In the genomic region with DNA sequence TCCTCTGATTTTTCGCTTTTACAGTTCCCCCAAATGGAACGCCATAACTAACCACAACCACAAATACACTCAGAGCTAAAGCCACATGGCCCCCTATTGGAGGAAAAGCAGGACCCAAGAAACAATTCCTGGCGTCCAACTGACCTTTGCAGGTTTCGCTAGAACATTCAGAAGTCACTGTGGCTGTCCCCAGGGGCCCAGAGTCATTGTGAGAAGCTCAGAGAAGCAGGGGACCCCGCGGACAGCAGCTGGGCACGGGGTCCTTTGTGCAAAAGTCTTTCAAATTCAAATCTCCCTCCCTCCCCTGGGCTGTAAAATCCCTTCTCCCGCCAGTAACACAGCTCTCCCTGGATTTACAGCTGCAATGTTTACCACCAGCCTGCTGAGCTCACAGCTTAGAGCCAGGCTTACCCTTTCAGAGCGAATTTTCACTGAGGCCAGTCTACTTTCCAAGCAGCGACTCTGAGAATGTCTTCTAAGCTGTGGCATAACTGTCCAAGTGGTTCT, we compare ENCODE assay signal across 22 cellular contexts.
A peak's percentile ranks its signal among the peaks of the same experiment; 100 is the strongest.
DNase-seq lines count a peak whose midpoint lies in the region; ATAC-seq and TF ChIP-seq lines count a peak whose summit lies in the region.
"Had no signal": no experiment of that assay in that cellular context is flagged by ENCODE, and none has a peak within 500 bp of the region (broad histone marks: within the 10 kb centered on the region; RNA-seq: fewer than 3 reads in every experiment).

No MANE protein-coding gene starts in this region.

- ATAC-seq in left ventricle myocardium superior: no peak
- ATAC-seq: effector memory CD8-positive, alpha-beta T cell; natural killer cell had no signal

- no peak overlapping the region for H4K91ac ChIP-seq in neuronal stem cell (ENCODE audit: low read depth, low read length, poor library complexity)

- no peak overlapping the region for H2BK12ac ChIP-seq in neuronal stem cell (ENCODE audit: low read length)

- no peak overlapping the region for H2AK5ac ChIP-seq in neuronal stem cell (ENCODE audit: low read depth, low read length)

- intact Hi-C loops in colonic mucosa (cut with DNase I) (no loop called here), left ventricle myocardium superior (cut with micrococcal nuclease) (no loop called here)

- no peak for TF ChIP-seq CTCF in colonic mucosa (IDR thresholded peaks at IDR 0.05)

- H3K27me3 ChIP-seq in HUES64 (ENCODE audit: insufficient read depth, low read length) (no peaks in the 10 kb centered on the region), neuronal stem cell (ENCODE audit: control insufficient read depth in 3 of 3, insufficient read depth in 3 of 3, low read depth in 1 of 3, low read length in 3 of 3) (no peaks in the 10 kb centered on the region), colonic mucosa (no peaks in the 10 kb centered on the region)
- H3K27me3 ChIP-seq: MG63, tibial nerve had no signal

- 3% methylated on average over 10 of the region's 10 CpGs for WGBS in HUES64
- no CpG with 5 or more reads among the region's 10 CpGs for WGBS in neuronal stem cell (ENCODE audit: extremely low coverage in 2 of 2, insufficient read length in 2 of 2, insufficient replicate concordance in 1 of 2), 2 donors

- peak overlapping the region; percentile 33 for H3K4me2 ChIP-seq in neuronal stem cell (ENCODE audit: insufficient read depth, low read length, poor library complexity, severe bottlenecking)

- peak overlapping the region; percentile 33; the same call in 1 of the 2 replicates for H3K9ac ChIP-seq in ES-I3 (ENCODE audit: low read depth, low read length)
- H3K9ac ChIP-seq in HUES64 (ENCODE audit: low read depth, low read length): peak overlapping the region; percentile 15; the same call in 1 of the 2 replicates
- no peak overlapping the region for H3K9ac ChIP-seq in neuronal stem cell (ENCODE audit: low read depth, low read length, poor library complexity)
- H3K9ac ChIP-seq in colonic mucosa (ENCODE audit: low read depth in 2 of 2, low read length in 2 of 2): no peak overlapping the region

- no peak overlapping the region for H2BK5ac ChIP-seq in neuronal stem cell (ENCODE audit: low read length)

- no peak overlapping the region for H3K14ac ChIP-seq in neuronal stem cell (ENCODE audit: low read length)

- H3K23ac ChIP-seq in neuronal stem cell (ENCODE audit: low read depth, low read length, poor library complexity): no peak overlapping the region

- H3K36me3 ChIP-seq in ES-I3 (ENCODE audit: insufficient read depth, low read length): no peaks in the 10 kb centered on the region
- H3K36me3 ChIP-seq in HUES64 (ENCODE audit: insufficient read depth, low read length): no peaks in the 10 kb centered on the region
- H3K36me3 ChIP-seq in neuronal stem cell (replicated peaks in 1 of 2; ENCODE audit: control insufficient read depth in 2 of 2, insufficient read depth in 2 of 2, low read length in 2 of 2): no peaks in the 10 kb centered on the region
- H3K36me3 ChIP-seq in colonic mucosa: no peaks in the 10 kb centered on the region
- H3K36me3 ChIP-seq: MG63, tibial nerve had no signal

- no peak overlapping the region for H4K8ac ChIP-seq in neuronal stem cell (ENCODE audit: low read depth, low read length)

- no peak overlapping the region for H2BK15ac ChIP-seq in neuronal stem cell (ENCODE audit: low read length)

- no peaks in the 10 kb centered on the region for H3K79me1 ChIP-seq in neuronal stem cell (ENCODE audit: low read depth, low read length)

- H3K27ac ChIP-seq in HUES64 (ENCODE audit: low read depth, low read length) (peak overlapping the region; percentile 72; the same call in 1 of the 2 replicates), neuronal stem cell (replicated peaks; ENCODE audit: low read length) (peak overlapping the region; percentile 87), colonic mucosa (no peak overlapping the region)
- H3K27ac ChIP-seq: tibial nerve had no signal

- H3K4me1 ChIP-seq in ES-I3 (ENCODE audit: insufficient read depth, low read length) (no peaks in the 10 kb centered on the region), HUES64 (ENCODE audit: insufficient read depth, low read length) (peaks cover 6% of the 10 kb centered on the region; the same call in 1 of the 2 replicates), neuronal stem cell (ENCODE audit: control insufficient read depth in 2 of 2, insufficient read depth in 1 of 2, low read depth in 1 of 2, low read length in 2 of 2) (peaks cover 9 to 10% of the 10 kb centered on the region in 2 donors), colonic mucosa (no peaks in the 10 kb centered on the region)
- H3K4me1 ChIP-seq: tibial nerve had no signal

- H2BK120ac ChIP-seq in neuronal stem cell (ENCODE audit: low read depth, low read length): no peak overlapping the region

- peaks cover 5% of the 10 kb centered on the region for H3K9me3 ChIP-seq in ES-I3 (ENCODE audit: control insufficient read depth, insufficient read depth, low read length)
- 0 out of 2 replicates have a peak, but pooled peaks cover 2% of the 10 kb centered on the region for H3K9me3 ChIP-seq in HUES64 (ENCODE audit: insufficient read depth, low read depth, low read length)
- no peaks in the 10 kb centered on the region for H3K9me3 ChIP-seq in neuronal stem cell (replicated peaks in 1 of 2; ENCODE audit: control insufficient read depth in 2 of 2, insufficient read depth in 1 of 2, low read depth in 1 of 2, low read length in 2 of 2)
- H3K9me3 ChIP-seq in colonic mucosa: no peaks in the 10 kb centered on the region
- H3K9me3 ChIP-seq: MG63 had no signal

- no peak overlapping the region for H3K4me3 ChIP-seq in HUES64 (ENCODE audit: low read length)
- H3K4me3 ChIP-seq in neuronal stem cell (ENCODE audit: low read length in 2 of 2): no peak overlapping the region
- H3K4me3 ChIP-seq in colonic mucosa: no peak overlapping the region
- H3K4me3 ChIP-seq: MG63, tibial nerve had no signal

- peak overlapping the region; percentile 88 for H2AFZ ChIP-seq in neuronal stem cell (ENCODE audit: low read length)

- H3K18ac ChIP-seq in neuronal stem cell (ENCODE audit: low read length): no peak overlapping the region

- H3K4ac ChIP-seq in neuronal stem cell (ENCODE audit: low read length): no peak overlapping the region

- DNase-seq in ecto neural progenitor cell (ENCODE audit: low spot score) (peak; percentile 80), neuronal stem cell (ENCODE audit: low spot score) (peak; percentile 56), colonic mucosa (no peak), left ventricle myocardium superior (no peak), HuH-7.5 (ENCODE audit: low spot score) (no peak), ureter (ENCODE audit: low spot score) (no peak)
- DNase-seq: activated CD4-positive, alpha-beta T cell treated with anti-CD3 and anti-CD28 coated beads, Interleukin-2, amount 50 U/mL, for 1 hour; activated naive CD4-positive, alpha-beta T cell; amygdala; CD8-positive, alpha-beta memory T cell; DMS79; effector memory CD8-positive, alpha-beta T cell; kidney glomerular epithelial cell; MG63; natural killer cell; NCI-H187 treated with DMSO at 0.1 percent for 48 hours; NCI-H446 treated with DMSO at 0.1 percent for 48 hours; Right ventricle myocardium superior; stimulated activated naive CD4-positive, alpha-beta T cell treated with Interleukin-2 at 50 U/mL for 16 hours had no signal

Comparison
In these comparisons a context has a peak if more than half of its experiments do, and no peak if none do; other contexts are left out.
1. H3K9ac ChIP-seq: peak in ES-I3 (single experiment) and HUES64 (single experiment); none in neuronal stem cell (single experiment) and colonic mucosa (0 of 2).
2. DNase-seq: peak in ecto neural progenitor cell (single experiment) and neuronal stem cell (single experiment); none in colonic mucosa (single experiment), left ventricle myocardium superior (single experiment), HuH-7.5 (single experiment) and ureter (single experiment).